ENCODE assay signal across 19 cellular contexts in genomic region chr5:156094001-156094400, GRCh38.
DNase-seq lines count a peak whose midpoint lies in the region; ATAC-seq and TF ChIP-seq lines count a peak whose summit lies in the region.
"Had no signal": no experiment of that assay in that cellular context is flagged by ENCODE, and none has a peak within 500 bp of the region (broad histone marks: within the 10 kb centered on the region; RNA-seq: fewer than 3 reads in every experiment).

No MANE protein-coding gene starts in this region.

- no peaks in the 10 kb centered on the region for H3K27me3 ChIP-seq in upper lobe of left lung
- H3K27me3 ChIP-seq: ascending aorta had no signal

- no peaks in the 10 kb centered on the region for H3K36me3 Mint-ChIP-seq in activated T-cell treated with anti-CD3 and anti-CD28 coated beads, Interleukin-2, amount 50 U/mL, for 24 hours (ENCODE audit: low read depth)
- no peaks in the 10 kb centered on the region for H3K36me3 Mint-ChIP-seq in CD14-positive monocyte
- H3K36me3 Mint-ChIP-seq: CD8-positive, alpha-beta memory T cell had no signal

- intact Hi-C loops in CD14-positive monocyte (cut with micrococcal nuclease) = no loop called here

- H3K9me3 ChIP-seq in upper lobe of left lung = peaks cover 0 to 10% (median 9%) of the 10 kb centered on the region in 4 donors

- no peaks in the 10 kb centered on the region for H3K36me3 ChIP-seq in upper lobe of left lung
- H3K36me3 ChIP-seq: ascending aorta had no signal

- H3K9me3 Mint-ChIP-seq in activated T-cell treated with anti-CD3 and anti-CD28 coated beads, Interleukin-2, amount 50 U/mL, for 24 hours = peaks cover 12% of the 10 kb centered on the region
- peaks cover 6 to 31% (median 17%) of the 10 kb centered on the region in 7 donors for H3K9me3 Mint-ChIP-seq in CD14-positive monocyte

- no peaks in the 10 kb centered on the region for H3K4me1 ChIP-seq in upper lobe of left lung
- H3K4me1 ChIP-seq: ascending aorta had no signal

- H3K27ac Mint-ChIP-seq in activated T-cell treated with anti-CD3 and anti-CD28 coated beads, Interleukin-2, amount 50 U/mL, for 24 hours = no peak overlapping the region
- no peak overlapping the region for H3K27ac Mint-ChIP-seq in CD14-positive monocyte
- H3K27ac Mint-ChIP-seq: activated T-helper 17 cell treated with anti-CD3 and anti-CD28 coated beads, Interleukin-2, amount 50 U/mL, for 72 hours; CD8-positive, alpha-beta memory T cell had no signal

- no peak overlapping the region for H3K4me3 ChIP-seq in upper lobe of left lung
- H3K4me3 ChIP-seq: ascending aorta, GM12878, smooth muscle cell had no signal

- TF ChIP-seq POLR2A in upper lobe of left lung (IDR thresholded peaks at IDR 0.05) = no peak

- WGBS in upper lobe of left lung, 2 donors = 80 to 92% methylated on average over 2 to 4 of the region's 4 CpGs

- no peak for TF ChIP-seq CTCF in upper lobe of left lung (IDR thresholded peaks at IDR 0.05)
- TF ChIP-seq CTCF in CD14-positive monocyte (IDR thresholded peaks at IDR 0.05) = no peak

- ATAC-seq in upper lobe of left lung (ENCODE audit: low FRiP score in 2 of 2) (peak; percentile 31 to 50), HG02571 (IDR thresholded peaks at IDR 0.05; ENCODE audit: unreplicated experiment) (no peak)
- ATAC-seq: activated T-helper 17 cell treated with anti-CD3 and anti-CD28 coated beads, Interleukin-2, amount 50 U/mL, for 72 hours; GM12878 had no signal

- no peak overlapping the region for H3K4me3 Mint-ChIP-seq in activated T-cell treated with anti-CD3 and anti-CD28 coated beads, Interleukin-2, amount 50 U/mL, for 24 hours
- H3K4me3 Mint-ChIP-seq in CD14-positive monocyte = no peak overlapping the region
- H3K4me3 Mint-ChIP-seq: activated T-helper 17 cell treated with anti-CD3 and anti-CD28 coated beads, Interleukin-2, amount 50 U/mL, for 72 hours; CD8-positive, alpha-beta memory T cell had no signal

- peak overlapping the region; percentile 36 for H3K27ac ChIP-seq in caudate nucleus (ENCODE audit: low read depth, low read length)
- no peak overlapping the region for H3K27ac ChIP-seq in upper lobe of left lung
- H3K27ac ChIP-seq: 22Rv1, ascending aorta, KMS-11 had no signal

- DNase-seq in NCI-H748 (lab: John Stamatoyannopoulos, UW; ENCODE audit: unreplicated experiment) (peak; percentile 33), NCI-H748 treated with DMSO at 0.1 percent for 48 hours (lab: John Stamatoyannopoulos, UW) (no peak), caudate nucleus (lab: John Stamatoyannopoulos, UW) (peak in 47 of 61 donors; percentile 1 to 56 (median 22)), left kidney (ENCODE audit: low read depth, low spot score) (peak; percentile 31), upper lobe of left lung (no peak), CD14-positive monocyte (ENCODE audit: low spot score) (no peak)
- DNase-seq in activated T-cell treated with anti-CD3 and anti-CD28 coated beads, Interleukin-2, amount 50 U/mL, for 24 hours = no peak
- DNase-seq: activated CD4-positive, alpha-beta T cell treated with anti-CD3 and anti-CD28 coated beads, Interleukin-2, amount 50 U/mL, for 48 hours; CD8-positive, alpha-beta memory T cell; NCI-H1417 treated with DMSO at 0.1 percent for 48 hours; NCI-H510A; stimulated activated naive CD4-positive, alpha-beta T cell treated with Interleukin-2 at 50 U/mL for 16 hours had no signal

- TF ChIP-seq EP300 in upper lobe of left lung (IDR thresholded peaks at IDR 0.05) = no peak

- H3K4me1 Mint-ChIP-seq in activated T-cell treated with anti-CD3 and anti-CD28 coated beads, Interleukin-2, amount 50 U/mL, for 24 hours (ENCODE audit: low read depth) = no peaks in the 10 kb centered on the region
- H3K4me1 Mint-ChIP-seq in CD14-positive monocyte = no peaks in the 10 kb centered on the region
- H3K4me1 Mint-ChIP-seq: activated T-helper 17 cell treated with anti-CD3 and anti-CD28 coated beads, Interleukin-2, amount 50 U/mL, for 72 hours; CD8-positive, alpha-beta memory T cell had no signal

- peaks cover 3% of the 10 kb centered on the region for H3K27me3 Mint-ChIP-seq in activated T-cell treated with anti-CD3 and anti-CD28 coated beads, Interleukin-2, amount 50 U/mL, for 24 hours
- no peaks in the 10 kb centered on the region for H3K27me3 Mint-ChIP-seq in CD14-positive monocyte (ENCODE audit: low read depth in 3 of 3)

Comparison
In these comparisons a context has a peak if more than half of its experiments do, and no peak if none do; other contexts are left out.
1. DNase-seq: peak in NCI-H748 (single experiment), caudate nucleus (47 of 61) and left kidney (single experiment); none in NCI-H748 treated with DMSO at 0.1 percent for 48 hours (single experiment), upper lobe of left lung (0 of 2), activated T-cell treated with anti-CD3 and anti-CD28 coated beads, Interleukin-2, amount 50 U/mL, for 24 hours (single experiment) and CD14-positive monocyte (single experiment).